8 cellular contexts compared by ENCODE assay signal in the genomic region with DNA sequence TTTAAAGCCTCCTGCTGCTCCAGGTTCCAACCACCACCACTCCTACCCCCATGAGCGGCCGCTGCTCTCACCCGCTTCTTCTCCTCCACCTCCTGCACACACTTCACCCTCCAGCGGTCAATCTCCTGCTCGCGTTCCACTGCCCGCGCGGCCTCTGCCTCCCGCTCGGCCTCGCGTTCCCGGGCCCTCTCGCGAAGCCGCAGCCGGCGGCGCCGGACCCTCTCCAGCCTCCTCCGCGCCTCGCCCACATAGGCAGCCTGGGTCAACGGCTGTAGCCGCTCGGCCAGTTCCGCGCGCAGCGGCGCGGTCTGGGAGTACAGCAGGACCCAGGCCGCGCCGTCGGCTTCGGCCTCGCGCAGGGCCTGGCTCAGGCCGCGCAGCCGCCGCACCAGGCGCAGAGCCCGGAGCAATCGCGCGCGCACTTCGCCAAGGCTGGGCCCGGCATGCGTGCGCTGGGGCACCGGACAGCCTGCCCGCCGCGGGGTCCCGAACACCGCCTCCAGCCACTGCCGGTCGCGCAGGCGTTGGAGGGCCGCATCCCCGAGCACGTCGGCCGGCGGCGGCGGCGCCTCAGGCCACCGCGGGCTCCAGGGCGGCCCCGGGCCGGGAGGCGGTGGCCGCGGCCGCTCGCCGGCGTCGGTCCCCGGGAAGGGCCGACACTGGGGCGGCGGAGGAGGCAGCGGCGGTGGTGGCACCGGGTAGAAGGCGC. TPM values are rescaled to one million over a fixed set of nuclear protein-coding genes. Genes with fewer than 3 reads are reported as not detected.
DNase-seq lines count a peak whose midpoint lies in the region; ATAC-seq and TF ChIP-seq lines count a peak whose summit lies in the region.

No MANE protein-coding gene starts in this region.

- H3K27me3 Mint-ChIP-seq in activated T-cell treated with anti-CD3 and anti-CD28 coated beads, Interleukin-2, amount 50 U/mL, for 4 hours (ENCODE audit: low read depth) = no peaks in the 10 kb centered on the region
- H3K27me3 Mint-ChIP-seq in neural crest cell (ENCODE audit: low read depth) = no peaks in the 10 kb centered on the region

- H3K36me3 Mint-ChIP-seq in activated T-cell treated with anti-CD3 and anti-CD28 coated beads, Interleukin-2, amount 50 U/mL, for 4 hours (ENCODE audit: insufficient read depth) = peaks cover 22% of the 10 kb centered on the region
- H3K36me3 Mint-ChIP-seq in neural crest cell (ENCODE audit: low read depth) = peaks cover 14% of the 10 kb centered on the region

- peak overlapping the region; percentile 89 for H3K4me3 Mint-ChIP-seq in activated T-cell treated with anti-CD3 and anti-CD28 coated beads, Interleukin-2, amount 50 U/mL, for 4 hours
- peak overlapping the region; percentile 91 for H3K4me3 Mint-ChIP-seq in neural crest cell

- peak overlapping the region; percentile 94 for H3K4me3 ChIP-seq in MG63
- peak overlapping the region; percentile 61 to 95 (median 74) for H3K4me3 ChIP-seq in fibroblast of lung (replicated peaks in 1 of 4; ENCODE audit: control extremely low read depth in 1 of 4, insufficient read depth in 1 of 4, low read depth in 3 of 4, low read length in 4 of 4)
- H3K4me3 ChIP-seq in vagina = peak overlapping the region; percentile 69 to 78

- H3K27me3 ChIP-seq in MG63 (no peaks in the 10 kb centered on the region), fibroblast of lung (ENCODE audit: control insufficient read depth, insufficient read depth, low read length) (no peaks in the 10 kb centered on the region), vagina (no peaks in the 10 kb centered on the region)

- no peaks in the 10 kb centered on the region for H3K4me1 ChIP-seq in fibroblast of lung (ENCODE audit: control insufficient read depth, extremely low read depth, insufficient read depth, low read length)
- peaks cover 34% of the 10 kb centered on the region for H3K4me1 ChIP-seq in vagina

- intact Hi-C loops in vagina (cut with DNase I) = no loop called here

- H3K27ac ChIP-seq in fibroblast of lung (ENCODE audit: insufficient read depth, low read length) = peak overlapping the region; percentile 75
- H3K27ac ChIP-seq in vagina = peak overlapping the region; percentile 73

- peaks cover 23% of the 10 kb centered on the region for H3K4me1 Mint-ChIP-seq in activated T-cell treated with anti-CD3 and anti-CD28 coated beads, Interleukin-2, amount 50 U/mL, for 4 hours (ENCODE audit: low read depth)
- H3K4me1 Mint-ChIP-seq in neural crest cell = peaks cover 28% of the 10 kb centered on the region

- no peak for TF ChIP-seq CTCF in fibroblast of lung (conservative IDR thresholded peaks at IDR 0.05 in 1 of 2, IDR thresholded peaks at IDR 0.05 in 1 of 2; ENCODE audit: low read depth in 1 of 2, low read length in 2 of 2)
- TF ChIP-seq CTCF in neural crest cell (conservative IDR thresholded peaks at IDR 0.05) = no peak
- TF ChIP-seq CTCF in vagina (IDR thresholded peaks at IDR 0.05) = no peak

- no peak for TF ChIP-seq POLR2A in vagina (IDR thresholded peaks at IDR 0.05)

- peak; percentile 61 to 69 for ATAC-seq in activated T-cell treated with anti-CD3 and anti-CD28 coated beads, Interleukin-2, amount 50 U/mL, for 4 hours

- H3K9me3 ChIP-seq in MG63 (peaks cover 6% of the 10 kb centered on the region), fibroblast of lung (ENCODE audit: control insufficient read depth, insufficient read depth, low read depth, low read length) (no peaks in the 10 kb centered on the region), vagina (no peaks in the 10 kb centered on the region)

- peak overlapping the region; percentile 98 for H3K4me2 ChIP-seq in fibroblast of lung (ENCODE audit: extremely low read depth, insufficient read depth, low read length)

- H3K27ac Mint-ChIP-seq in neural crest cell (ENCODE audit: unreplicated experiment) = no peak overlapping the region

- DNase-seq in NCI-H1417 (lab: John Stamatoyannopoulos, UW) = peak; percentile 3 to 74 (median 61)
- DNase-seq in NCI-H1417 treated with DMSO at 0.1 percent for 48 hours (lab: John Stamatoyannopoulos, UW) = no peak
- DNase-seq in HEK293T (ENCODE audit: extremely low spot score) = peak; percentile 32
- DNase-seq in MG63 = peak; percentile 50
- DNase-seq in activated T-cell treated with anti-CD3 and anti-CD28 coated beads, Interleukin-2, amount 50 U/mL, for 4 hours = no peak
- peak; percentile 36 to 63 for DNase-seq in fibroblast of lung (ENCODE audit: low read depth in 2 of 2)
- peak; percentile 43 for DNase-seq in neural crest cell (ENCODE audit: low read depth, low spot score)
- no peak for DNase-seq in vagina (ENCODE audit: extremely low spot score in 2 of 2)

- peaks cover 21% of the 10 kb centered on the region for H3K79me2 ChIP-seq in fibroblast of lung (ENCODE audit: control insufficient read depth, insufficient read depth, low read length)

- CTCF ChIA-PET in HEK293T (lab: Yijun Ruan, JAX) = no interaction called here

- H3K9me3 Mint-ChIP-seq in activated T-cell treated with anti-CD3 and anti-CD28 coated beads, Interleukin-2, amount 50 U/mL, for 4 hours = peaks cover 4% of the 10 kb centered on the region
- H3K9me3 Mint-ChIP-seq in neural crest cell = peaks cover 7% of the 10 kb centered on the region

- peak overlapping the region; percentile 59 for H3K9ac ChIP-seq in fibroblast of lung (ENCODE audit: insufficient read depth, low read length)

- peaks cover 34% of the 10 kb centered on the region for H3K36me3 ChIP-seq in MG63
- H3K36me3 ChIP-seq in fibroblast of lung (ENCODE audit: control insufficient read depth, insufficient read depth, low read length) = peaks cover 8% of the 10 kb centered on the region
- H3K36me3 ChIP-seq in vagina = peaks cover 0 to 17% of the 10 kb centered on the region in 2 donors

- no peaks in the 10 kb centered on the region for H4K20me1 ChIP-seq in fibroblast of lung (ENCODE audit: control insufficient read depth, extremely low read depth, insufficient read depth, low read length)

- peak overlapping the region; percentile 26 for H2AFZ ChIP-seq in fibroblast of lung (ENCODE audit: low read length)

- POLR2A ChIA-PET in HEK293T (lab: Yijun Ruan, JAX) = interaction anchor here (1.0 to 1.3 kb wide), 3 partner anchors 22 to 52 kb away, joined by 3 to 4 read pairs (median 4); partner anchors contain the start of gene CLPX

TF ChIP-seq in HEK293T, 16 proteins besides CTCF, POLR2A, EP300 and RAD21:
- TF ChIP-seq FOXK2 (IDR thresholded peaks at IDR 0.05) = no peak
- TF ChIP-seq, protein P1, sequence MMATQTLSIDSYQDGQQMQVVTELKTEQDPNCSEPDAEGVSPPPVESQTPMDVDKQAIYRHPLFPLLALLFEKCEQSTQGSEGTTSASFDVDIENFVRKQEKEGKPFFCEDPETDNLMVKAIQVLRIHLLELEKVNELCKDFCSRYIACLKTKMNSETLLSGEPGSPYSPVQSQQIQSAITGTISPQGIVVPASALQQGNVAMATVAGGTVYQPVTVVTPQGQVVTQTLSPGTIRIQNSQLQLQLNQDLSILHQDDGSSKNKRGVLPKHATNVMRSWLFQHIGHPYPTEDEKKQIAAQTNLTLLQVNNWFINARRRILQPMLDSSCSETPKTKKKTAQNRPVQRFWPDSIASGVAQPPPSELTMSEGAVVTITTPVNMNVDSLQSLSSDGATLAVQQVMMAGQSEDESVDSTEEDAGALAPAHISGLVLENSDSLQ (IDR thresholded peaks at IDR 0.05) = no peak
- no peak for TF ChIP-seq ELF4 (IDR thresholded peaks at IDR 0.05)
- no peak for TF ChIP-seq SUZ12 (IDR thresholded peaks at IDR 0.05)
- no peak for TF ChIP-seq ARNT (IDR thresholded peaks at IDR 0.05)
- no peak for TF ChIP-seq LEF1 (IDR thresholded peaks at IDR 0.05; ENCODE audit: borderline replicate concordance)
- TF ChIP-seq ZNF384 (IDR thresholded peaks at IDR 0.05) = no peak

RNA-seq across cellular contexts. Expression of gene PDCD7, which starts 0.6 kb away (rescaled TPM):
- 32.6 and 43.7 TPM in 2 replicates for total RNA-seq in MG63 (2014; rRNA removed; shearing (Covaris generic); ENCODE audit: low replicate concordance)
- total RNA-seq in activated T-cell treated with anti-CD3 and anti-CD28 coated beads, Interleukin-2, amount 50 U/mL, for 4 hours = 10 to 100 TPM; 35.0 to 38.7 (median 36.1) TPM
- 17.0 and 18.5 TPM in 2 replicates for total RNA-seq in fibroblast of lung
- polyA plus RNA-seq in fibroblast of lung = 21.7 and 23.0 TPM in 2 replicates
- polyA plus RNA-seq in fibroblast of lung (2012) = 12.8 and 15.6 TPM in 2 replicates
- polyA minus RNA-seq in fibroblast of lung (ENCODE audit: low replicate concordance) = 3.2 and 22.8 TPM in 2 replicates
- total RNA-seq in neural crest cell = 37.0 and 40.8 TPM in 2 replicates
- total RNA-seq in vagina = 16.5 TPM

RNA-seq across cellular contexts. Expression of gene UBAP1L, which starts 18.0 kb away (rescaled TPM):
- total RNA-seq in MG63 (2014; rRNA removed; shearing (Covaris generic); ENCODE audit: low replicate concordance) = 0.43 and 1.0 TPM in 2 replicates
- 1 to 10 TPM; 5.2 to 6.1 (median 5.9) TPM for total RNA-seq in activated T-cell treated with anti-CD3 and anti-CD28 coated beads, Interleukin-2, amount 50 U/mL, for 4 hours
- total RNA-seq in fibroblast of lung = 0.99 and 1.0 TPM in 2 replicates
- polyA plus RNA-seq in fibroblast of lung = 0.18 and 0.33 TPM in 2 replicates
- 0.13 and 0.30 TPM in 2 replicates for polyA plus RNA-seq in fibroblast of lung (2012)
- polyA minus RNA-seq in fibroblast of lung (ENCODE audit: low replicate concordance) = 0.75 and 0.85 TPM in 2 replicates
- 3.6 and 4.5 TPM in 2 replicates for total RNA-seq in neural crest cell
- total RNA-seq in vagina = 5.4 TPM

RNA-seq across cellular contexts. Expression of gene CLPX, which starts 52.1 kb away (rescaled TPM):
- total RNA-seq in MG63 (2014; rRNA removed; shearing (Covaris generic); ENCODE audit: low replicate concordance) = 46.4 and 60.5 TPM in 2 replicates
- total RNA-seq in activated T-cell treated with anti-CD3 and anti-CD28 coated beads, Interleukin-2, amount 50 U/mL, for 4 hours = 10 to 100 TPM; 56.2 to 62.4 (median 58.0) TPM
- total RNA-seq in fibroblast of lung (36.2 and 42.1 TPM in 2 replicates), neural crest cell (42.0 and 42.2 TPM in 2 replicates), vagina (46.4 TPM)
- 50.4 and 53.4 TPM in 2 replicates for polyA plus RNA-seq in fibroblast of lung
- polyA plus RNA-seq in fibroblast of lung (2012) = 26.6 and 29.5 TPM in 2 replicates
- polyA minus RNA-seq in fibroblast of lung (ENCODE audit: low replicate concordance) = 5.6 and 5.8 TPM in 2 replicates

RNA-seq across cellular contexts. Expression of gene KBTBD13, which starts 56.4 kb away (rescaled TPM):
- total RNA-seq in MG63 (2014; rRNA removed; shearing (Covaris generic); ENCODE audit: low replicate concordance) = not detected in 2 replicates
- not detected for total RNA-seq in activated T-cell treated with anti-CD3 and anti-CD28 coated beads, Interleukin-2, amount 50 U/mL, for 4 hours
- total RNA-seq in fibroblast of lung (not detected in 2 replicates), neural crest cell (not detected in 2 replicates), vagina (not detected)
- 0.02 TPM in 1 of 2 replicates, not detected in the other for polyA plus RNA-seq in fibroblast of lung
- not detected in 2 replicates for polyA plus RNA-seq in fibroblast of lung (2012)
- not detected in 2 replicates for polyA minus RNA-seq in fibroblast of lung (ENCODE audit: low replicate concordance)

Comparison
In these comparisons a context has a peak if more than half of its experiments do, and no peak if none do; other contexts are left out.
1. DNase-seq: peak in NCI-H1417 (3 of 3), HEK293T (single experiment), MG63 (single experiment), fibroblast of lung (2 of 2) and neural crest cell (single experiment); none in NCI-H1417 treated with DMSO at 0.1 percent for 48 hours (single experiment), activated T-cell treated with anti-CD3 and anti-CD28 coated beads, Interleukin-2, amount 50 U/mL, for 4 hours (single experiment) and vagina (0 of 2).
2. Peak in every context shown above with its lines, with median percentiles within 50 percentile points of each other: H3K4me3 ChIP-seq.